In the genomic region with DNA sequence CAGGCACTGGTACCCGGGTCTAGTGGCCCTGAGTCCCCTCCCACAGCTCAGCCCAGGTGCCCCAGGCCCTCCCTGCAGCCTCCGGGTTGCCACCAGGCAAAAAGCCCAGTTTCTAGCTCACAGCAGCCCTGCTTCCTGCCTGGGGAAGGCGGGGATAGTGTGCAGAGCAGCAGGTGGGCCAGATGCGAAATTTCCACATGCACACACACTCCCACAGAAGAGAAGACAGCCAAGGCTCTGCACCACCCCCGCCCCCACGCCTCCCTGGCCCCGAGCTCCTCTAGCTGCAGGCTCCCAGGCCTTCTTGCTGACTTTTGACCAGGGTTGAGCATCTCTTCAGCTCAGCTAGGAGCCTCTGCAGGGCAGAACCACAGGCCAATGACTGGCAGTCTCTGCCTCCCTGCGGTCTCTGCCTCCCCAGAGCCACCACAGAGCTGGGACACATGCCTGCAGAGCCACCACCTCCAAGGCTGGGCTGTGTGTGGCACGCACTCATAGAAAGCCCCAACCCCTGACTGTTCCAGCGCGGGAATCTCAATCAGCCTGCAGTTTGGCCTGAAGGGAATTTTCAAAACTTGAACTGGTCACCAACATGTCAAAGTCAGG, we compare ENCODE assay signal across 9 cellular contexts. TPM values are rescaled to one million over a fixed set of nuclear protein-coding genes. Genes with fewer than 3 reads are reported as not detected.
A peak's percentile ranks its signal among the peaks of the same experiment; 100 is the strongest.
DNase-seq lines count a peak whose midpoint lies in the region; ATAC-seq and TF ChIP-seq lines count a peak whose summit lies in the region.
"Had no signal": no experiment of that assay in that cellular context is flagged by ENCODE, and none has a peak within 500 bp of the region (broad histone marks: within the 10 kb centered on the region; RNA-seq: fewer than 3 reads in every experiment).

No MANE protein-coding gene starts in this region.

- peaks cover 47% of the 10 kb centered on the region for H3K36me3 Mint-ChIP-seq in CD8-positive, alpha-beta T cell
- peaks cover 37% of the 10 kb centered on the region for H3K36me3 Mint-ChIP-seq in T-cell

- no peaks in the 10 kb centered on the region for H3K27me3 Mint-ChIP-seq in CD8-positive, alpha-beta T cell (ENCODE audit: low read depth)
- no peaks in the 10 kb centered on the region for H3K27me3 Mint-ChIP-seq in T-cell

- intact Hi-C loops in CD8-positive, alpha-beta T cell (cut with DNase I, micrococcal nuclease): no loop called here

- peak; percentile 64 for ATAC-seq in CD8-positive, alpha-beta T cell
- ATAC-seq in GM21717 (IDR thresholded peaks at IDR 0.05; ENCODE audit: unreplicated experiment) (peak; percentile 44), T-cell (replicated peaks in 1 of 4) (peak; percentile 66 to 74 (median 70))

- no peak overlapping the region for H3K4me3 ChIP-seq in CD8-positive, alpha-beta T cell (ENCODE audit: low read depth, low read length)
- H3K4me3 ChIP-seq: SK-N-MC had no signal

- POLR2A ChIA-PET in CD8-positive, alpha-beta T cell (lab: Charles Lee): interaction anchor here (1.1 kb wide), 1 partner anchor 30 kb away, joined by 3 read pairs; no protein-coding TSS in a partner anchor
- POLR2A ChIA-PET in T-cell (lab: Charles Lee): interaction anchor here in 1 of 2 donors (1.1 kb wide), 1 partner anchor 90 kb away, joined by 7 read pairs; the partner anchor contains the start of gene RBFA

- H3K4me1 ChIP-seq in CD8-positive, alpha-beta T cell (ENCODE audit: insufficient read depth, low read length): peaks cover 29% of the 10 kb centered on the region

- H3K9me3 Mint-ChIP-seq in CD8-positive, alpha-beta T cell: no peaks in the 10 kb centered on the region
- no peaks in the 10 kb centered on the region for H3K9me3 Mint-ChIP-seq in T-cell

- peaks cover 15% of the 10 kb centered on the region for H3K36me3 ChIP-seq in CD8-positive, alpha-beta T cell (ENCODE audit: insufficient read depth, low read length)

- H3K4me3 Mint-ChIP-seq in CD8-positive, alpha-beta T cell: no peak overlapping the region
- H3K4me3 Mint-ChIP-seq in T-cell: peak overlapping the region in 1 of 3 donors; percentile 64

- TF ChIP-seq CTCF in CD8-positive, alpha-beta T cell (IDR thresholded peaks at IDR 0.05): no peak

- H3K27me3 ChIP-seq in CD8-positive, alpha-beta T cell (ENCODE audit: insufficient read depth, low read length): no peaks in the 10 kb centered on the region

- CTCF ChIA-PET in CD8-positive, alpha-beta T cell (lab: Charles Lee): no interaction called here
- CTCF ChIA-PET in T-cell (lab: Charles Lee): no interaction called here

- peak in 2 of 7 experiments; percentile 31 to 53 for DNase-seq in CD8-positive, alpha-beta T cell
- DNase-seq in T-cell: peak in 4 of 34 experiments; percentile 13 to 32 (median 17)
- DNase-seq in left kidney (ENCODE audit: low read depth, low spot score): peak; percentile 45
- no peak for DNase-seq in GM19240 (ENCODE audit: insufficient read length, low spot score)
- DNase-seq in NCI-H2029 treated with DMSO at 0.1 percent for 48 hours (lab: John Stamatoyannopoulos, UW): no peak
- no peak for DNase-seq in DMS53 treated with DMSO at 0.1 percent for 48 hours (lab: John Stamatoyannopoulos, UW; ENCODE audit: unreplicated experiment)
- no peak for DNase-seq in stimulated activated CD4-positive, alpha-beta T cell treated with anti-CD3 and anti-CD28 coated beads, Interleukin-2, amount 100 ng/mL, for 48 hours

- H3K27ac ChIP-seq in CD8-positive, alpha-beta T cell (ENCODE audit: low read depth, low read length): no peak overlapping the region
- H3K27ac ChIP-seq: SK-N-MC had no signal

- no peaks in the 10 kb centered on the region for H3K9me3 ChIP-seq in CD8-positive, alpha-beta T cell (ENCODE audit: low read length)

- H3K4me1 Mint-ChIP-seq in CD8-positive, alpha-beta T cell (ENCODE audit: low read depth): peaks cover 44% of the 10 kb centered on the region
- peaks cover 39 to 58% (median 51%) of the 10 kb centered on the region in 3 donors for H3K4me1 Mint-ChIP-seq in T-cell

- peak overlapping the region; percentile 71 for H3K27ac Mint-ChIP-seq in CD8-positive, alpha-beta T cell
- H3K27ac Mint-ChIP-seq in T-cell: peak overlapping the region; percentile 58 to 76

RNA-seq across cellular contexts. Expression of gene SLC66A2, which starts 7.2 kb away (rescaled TPM):
- total RNA-seq in CD8-positive, alpha-beta T cell: 10 to 100 TPM; 50.0 to 53.4 TPM
- 10 to 100 TPM; 28.4 to 66.5 (median 37.6) TPM for total RNA-seq in T-cell

RNA-seq across cellular contexts. Expression of gene HSBP1L1, which starts 20.2 kb away (rescaled TPM):
- total RNA-seq in CD8-positive, alpha-beta T cell: 10 to 100 TPM; 19.0 to 20.4 TPM
- 10 to 100 TPM; 17.3 to 26.6 (median 20.6) TPM for total RNA-seq in T-cell

RNA-seq across cellular contexts. Expression of gene TXNL4A, which starts 44.1 kb away (rescaled TPM):
- total RNA-seq in CD8-positive, alpha-beta T cell: 10 to 100 TPM; 62.0 to 69.0 TPM
- 10 to 100 TPM; 61.2 to 77.8 (median 72.7) TPM for total RNA-seq in T-cell
